Comparison of ENCODE assay signal across 1 cellular context in the genomic region with DNA sequence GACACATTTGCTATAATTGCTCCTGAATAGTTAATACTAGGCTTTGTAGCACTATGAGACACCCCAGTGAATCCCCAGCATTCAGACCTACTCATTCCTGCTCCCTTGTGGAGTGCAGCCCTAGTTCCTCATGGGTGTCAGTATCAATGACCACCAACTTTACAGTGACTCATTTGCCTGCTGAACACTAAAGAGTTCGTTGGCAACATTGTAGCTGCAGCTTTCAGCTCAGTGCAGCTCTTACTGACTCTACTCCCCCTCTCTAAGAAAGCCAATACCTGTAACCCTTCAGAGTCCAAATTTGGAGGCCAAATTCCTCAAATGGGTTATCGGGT.
TF ChIP-seq lines count a peak whose summit lies in the region.

No MANE protein-coding gene starts in this region.

TF ChIP-seq in K562, 482 proteins besides CTCF, POLR2A, EP300 and RAD21 (continued from another document):
- TF ChIP-seq, protein P1, sequence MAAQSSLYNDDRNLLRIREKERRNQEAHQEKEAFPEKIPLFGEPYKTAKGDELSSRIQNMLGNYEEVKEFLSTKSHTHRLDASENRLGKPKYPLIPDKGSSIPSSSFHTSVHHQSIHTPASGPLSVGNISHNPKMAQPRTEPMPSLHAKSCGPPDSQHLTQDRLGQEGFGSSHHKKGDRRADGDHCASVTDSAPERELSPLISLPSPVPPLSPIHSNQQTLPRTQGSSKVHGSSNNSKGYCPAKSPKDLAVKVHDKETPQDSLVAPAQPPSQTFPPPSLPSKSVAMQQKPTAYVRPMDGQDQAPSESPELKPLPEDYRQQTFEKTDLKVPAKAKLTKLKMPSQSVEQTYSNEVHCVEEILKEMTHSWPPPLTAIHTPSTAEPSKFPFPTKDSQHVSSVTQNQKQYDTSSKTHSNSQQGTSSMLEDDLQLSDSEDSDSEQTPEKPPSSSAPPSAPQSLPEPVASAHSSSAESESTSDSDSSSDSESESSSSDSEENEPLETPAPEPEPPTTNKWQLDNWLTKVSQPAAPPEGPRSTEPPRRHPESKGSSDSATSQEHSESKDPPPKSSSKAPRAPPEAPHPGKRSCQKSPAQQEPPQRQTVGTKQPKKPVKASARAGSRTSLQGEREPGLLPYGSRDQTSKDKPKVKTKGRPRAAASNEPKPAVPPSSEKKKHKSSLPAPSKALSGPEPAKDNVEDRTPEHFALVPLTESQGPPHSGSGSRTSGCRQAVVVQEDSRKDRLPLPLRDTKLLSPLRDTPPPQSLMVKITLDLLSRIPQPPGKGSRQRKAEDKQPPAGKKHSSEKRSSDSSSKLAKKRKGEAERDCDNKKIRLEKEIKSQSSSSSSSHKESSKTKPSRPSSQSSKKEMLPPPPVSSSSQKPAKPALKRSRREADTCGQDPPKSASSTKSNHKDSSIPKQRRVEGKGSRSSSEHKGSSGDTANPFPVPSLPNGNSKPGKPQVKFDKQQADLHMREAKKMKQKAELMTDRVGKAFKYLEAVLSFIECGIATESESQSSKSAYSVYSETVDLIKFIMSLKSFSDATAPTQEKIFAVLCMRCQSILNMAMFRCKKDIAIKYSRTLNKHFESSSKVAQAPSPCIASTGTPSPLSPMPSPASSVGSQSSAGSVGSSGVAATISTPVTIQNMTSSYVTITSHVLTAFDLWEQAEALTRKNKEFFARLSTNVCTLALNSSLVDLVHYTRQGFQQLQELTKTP (IDR thresholded peaks at IDR 0.05; ENCODE audit: low read depth in 1 of 2, partially characterized antibody in 2 of 2) = no peak
- TF ChIP-seq ZKSCAN8 (CRISPR knock-in tag; IDR thresholded peaks at IDR 0.05) (no peak), TEAD1 (CRISPR knock-in tag; IDR thresholded peaks at IDR 0.05) (no peak)
